ENCODE assay signal across 13 cellular contexts in genomic region chr20:20606046-20606445, GRCh38.
"Had no signal": no experiment of that assay in that cellular context is flagged by ENCODE, and none has a peak within 500 bp of the region (broad histone marks: within the 10 kb centered on the region; RNA-seq: fewer than 3 reads in every experiment).

No MANE protein-coding gene starts in this region.

- H3K36me3 ChIP-seq: thoracic aorta had no signal

- H3K27ac Mint-ChIP-seq: activated CD4-positive, alpha-beta memory T cell treated with anti-CD3 and anti-CD28 coated beads, Interleukin-2, amount 10 ng/mL, durations not matched to agents 7 days and 5 days; activated CD4-positive, alpha-beta T cell treated with anti-CD3 and anti-CD28 coated beads for 36 hours had no signal

- H3K9me3 Mint-ChIP-seq: activated CD4-positive, alpha-beta memory T cell treated with anti-CD3 and anti-CD28 coated beads, Interleukin-2, amount 10 ng/mL, durations not matched to agents 7 days and 5 days; activated T-cell treated with anti-CD3 and anti-CD28 coated beads, Interleukin-2, amount 50 U/mL, for 72 hours; naive thymus-derived CD4-positive, alpha-beta T cell had no signal

- H3K4me3 ChIP-seq: lower lobe of right lung, stomach, thoracic aorta had no signal

- H3K27me3 Mint-ChIP-seq: activated CD4-positive, alpha-beta memory T cell treated with anti-CD3 and anti-CD28 coated beads, Interleukin-2, amount 10 ng/mL, durations not matched to agents 7 days and 5 days; activated CD4-positive, alpha-beta T cell treated with anti-CD3 and anti-CD28 coated beads for 36 hours; naive thymus-derived CD4-positive, alpha-beta T cell had no signal

- DNase-seq: activated CD4-positive, alpha-beta memory T cell treated with anti-CD3 and anti-CD28 coated beads, Interleukin-2, amount 10 ng/mL, durations not matched to agents 7 days and 5 days; activated CD4-positive, alpha-beta T cell treated with anti-CD3 and anti-CD28 coated beads for 36 hours; activated gamma-delta T cell treated with Interleukin-2 at 50 U/mL for 16 hours; activated T-cell treated with anti-CD3 and anti-CD28 coated beads, Interleukin-2, amount 50 U/mL, for 72 hours; kidney glomerular epithelial cell; lower lobe of right lung; naive thymus-derived CD4-positive, alpha-beta T cell; retina; stimulated activated CD4-positive, alpha-beta T cell treated with anti-CD3 and anti-CD28 coated beads, Interleukin-4, amount 100 ng/mL, for 1 hour; stomach; WERI-Rb-1 had no signal

- H3K27ac ChIP-seq: lower lobe of right lung, neutrophil, stomach, thoracic aorta, WERI-Rb-1 had no signal

- H3K9me3 ChIP-seq: lower lobe of right lung, neutrophil, stomach, thoracic aorta had no signal

- H3K27me3 ChIP-seq: neutrophil, stomach had no signal

- H3K4me3 Mint-ChIP-seq: activated CD4-positive, alpha-beta memory T cell treated with anti-CD3 and anti-CD28 coated beads, Interleukin-2, amount 10 ng/mL, durations not matched to agents 7 days and 5 days; activated CD4-positive, alpha-beta T cell treated with anti-CD3 and anti-CD28 coated beads for 36 hours; activated T-cell treated with anti-CD3 and anti-CD28 coated beads, Interleukin-2, amount 50 U/mL, for 72 hours; naive thymus-derived CD4-positive, alpha-beta T cell had no signal

- ATAC-seq: activated CD4-positive, alpha-beta T cell treated with anti-CD3 and anti-CD28 coated beads for 36 hours; activated T-cell treated with anti-CD3 and anti-CD28 coated beads, Interleukin-2, amount 50 U/mL, for 72 hours; lower lobe of right lung; naive thymus-derived CD4-positive, alpha-beta T cell had no signal

- H3K4me1 Mint-ChIP-seq: activated CD4-positive, alpha-beta T cell treated with anti-CD3 and anti-CD28 coated beads for 36 hours had no signal
